Comparison of ENCODE assay signal across 24 cellular contexts in the genomic region with DNA sequence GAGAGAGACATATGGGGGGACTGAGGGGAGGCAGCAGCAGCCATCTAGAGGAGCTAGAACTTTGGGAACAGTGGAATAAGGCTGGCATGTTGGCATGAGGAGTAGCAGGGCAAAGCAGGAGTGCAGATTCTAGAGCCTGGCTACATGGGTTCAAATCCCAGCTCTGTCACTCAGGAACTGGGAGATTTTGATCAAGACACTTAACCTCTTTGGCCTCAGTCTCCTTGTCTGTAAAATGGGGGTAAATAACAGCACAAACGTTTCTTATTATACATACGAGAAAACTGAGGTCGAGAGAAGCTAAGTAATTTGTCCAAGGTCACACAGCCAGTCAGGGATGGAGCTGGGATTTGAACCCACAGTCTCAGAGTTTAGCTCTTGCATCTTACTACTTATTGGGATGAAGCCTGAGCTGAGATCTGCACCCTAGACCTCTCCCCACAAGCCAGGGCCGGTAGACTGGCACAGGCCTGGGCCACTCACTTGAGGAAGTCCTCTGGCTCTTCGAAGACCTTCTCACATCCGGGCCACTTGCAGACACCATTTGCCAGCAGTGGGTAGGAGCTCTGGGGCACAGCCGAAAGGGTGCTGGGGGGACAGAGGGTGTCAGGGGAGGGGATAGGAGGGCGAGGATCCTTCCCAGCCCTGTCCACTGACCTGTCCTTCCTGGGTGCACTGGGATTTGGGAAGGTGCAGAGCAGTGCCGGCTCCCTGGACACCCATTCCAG. TPM values are rescaled to one million over a fixed set of nuclear protein-coding genes. Genes with fewer than 3 reads are reported as not detected.
A peak's percentile ranks its signal among the peaks of the same experiment; 100 is the strongest.
DNase-seq lines count a peak whose midpoint lies in the region; ATAC-seq and TF ChIP-seq lines count a peak whose summit lies in the region.
"Had no signal": no experiment of that assay in that cellular context is flagged by ENCODE, and none has a peak within 500 bp of the region (broad histone marks: within the 10 kb centered on the region; RNA-seq: fewer than 3 reads in every experiment).

No MANE protein-coding gene starts in this region.

- peak overlapping the region in 2 of 4 donors; percentile 43 to 100 for H3K4me3 Mint-ChIP-seq in CD4-positive, CD25-positive, alpha-beta regulatory T cell
- no peak overlapping the region for H3K4me3 Mint-ChIP-seq in CD4-positive, alpha-beta T cell
- H3K4me3 Mint-ChIP-seq in T-helper 17 cell, result no peak overlapping the region
- H3K4me3 Mint-ChIP-seq in naive thymus-derived CD4-positive, alpha-beta T cell, result no peak overlapping the region
- no peak overlapping the region for H3K4me3 Mint-ChIP-seq in activated CD4-positive, alpha-beta T cell treated with anti-CD3 and anti-CD28 coated beads, Interleukin-2, amount 10 ng/mL, durations not matched to agents 24 days and 14 days
- H3K4me3 Mint-ChIP-seq: CD8-positive, alpha-beta T cell; H9; HFFc6 had no signal

- CTCF ChIA-PET in CD4-positive, alpha-beta T cell (lab: Charles Lee), result no interaction called here
- CTCF ChIA-PET in naive thymus-derived CD4-positive, alpha-beta T cell (lab: Charles Lee), result interaction anchor here (0.6 to 0.9 kb wide), 3 partner anchors 12 to 498 kb away, joined by 3 to 4 read pairs (median 3); no protein-coding TSS in a partner anchor

- DNase-seq in CD4-positive, CD25-positive, alpha-beta regulatory T cell, result peak in 1 of 3 donors; percentile 57
- DNase-seq in CD4-positive, alpha-beta T cell, result no peak
- no peak for DNase-seq in T-helper 17 cell
- DNase-seq in naive thymus-derived CD4-positive, alpha-beta T cell, result no peak
- DNase-seq in activated CD4-positive, alpha-beta T cell treated with anti-CD3 and anti-CD28 coated beads, Interleukin-2, amount 10 ng/mL, durations not matched to agents 24 days and 14 days, result no peak
- DNase-seq in GM10266 (ENCODE audit: extremely low spot score), result no peak
- no peak for DNase-seq in DMS53 (lab: John Stamatoyannopoulos, UW)
- DNase-seq: Calu3; CD8-positive, alpha-beta T cell; H9; HFFc6; NCI-H1105; NCI-H146; NCI-H2081; NCI-H2171; NCI-H345; NCI-H524 treated with DMSO at 0.1 percent for 48 hours; NCI-H82; SIG-M5; SK-N-SH had no signal

- peaks cover 0 to 72% (median 27%) of the 10 kb centered on the region in 4 donors for H3K4me1 Mint-ChIP-seq in CD4-positive, CD25-positive, alpha-beta regulatory T cell
- H3K4me1 Mint-ChIP-seq in CD4-positive, alpha-beta T cell (ENCODE audit: low read depth), result peaks cover 30% of the 10 kb centered on the region
- peaks cover 12% of the 10 kb centered on the region for H3K4me1 Mint-ChIP-seq in T-helper 17 cell
- H3K4me1 Mint-ChIP-seq in naive thymus-derived CD4-positive, alpha-beta T cell, result peaks cover 5 to 37% (median 32%) of the 10 kb centered on the region in 7 donors
- peaks cover 15% of the 10 kb centered on the region for H3K4me1 Mint-ChIP-seq in activated CD4-positive, alpha-beta T cell treated with anti-CD3 and anti-CD28 coated beads, Interleukin-2, amount 10 ng/mL, durations not matched to agents 24 days and 14 days

- no peak for TF ChIP-seq CTCF in CD4-positive, alpha-beta T cell (IDR thresholded peaks at IDR 0.05)
- TF ChIP-seq CTCF in GM10266 (IDR thresholded peaks at IDR 0.05; ENCODE audit: control insufficient read depth, insufficient read depth, low read depth, missing control alignments), result no peak

- no peak for ATAC-seq in CD4-positive, CD25-positive, alpha-beta regulatory T cell (ENCODE audit: low read depth in 2 of 2)
- ATAC-seq in CD4-positive, alpha-beta T cell (ENCODE audit: poor library complexity), result no peak
- no peak for ATAC-seq in T-helper 17 cell
- ATAC-seq in naive thymus-derived CD4-positive, alpha-beta T cell, result no peak
- ATAC-seq: GM12878 had no signal

- H3K27ac ChIP-seq in CD4-positive, CD25-positive, alpha-beta regulatory T cell (ENCODE audit: insufficient read depth, low read length, poor library complexity, severe bottlenecking), result peak overlapping the region; percentile 81
- peak overlapping the region; percentile 21 for H3K27ac ChIP-seq in CD4-positive, alpha-beta T cell (ENCODE audit: low read depth, low read length)
- H3K27ac ChIP-seq in naive thymus-derived CD4-positive, alpha-beta T cell (ENCODE audit: low read depth, low read length), result peak overlapping the region; percentile 52
- H3K27ac ChIP-seq: HL-60 had no signal

- peaks cover 39% of the 10 kb centered on the region for H3K36me3 ChIP-seq in CD4-positive, CD25-positive, alpha-beta regulatory T cell (ENCODE audit: control insufficient read depth, insufficient read depth, low read length)
- H3K36me3 ChIP-seq in naive thymus-derived CD4-positive, alpha-beta T cell (ENCODE audit: control insufficient read depth in 2 of 3, insufficient read depth in 3 of 3, low read length in 3 of 3), result no peaks in the 10 kb centered on the region

- H3K9me3 ChIP-seq in CD4-positive, CD25-positive, alpha-beta regulatory T cell (ENCODE audit: control insufficient read depth in 2 of 2, low read length in 2 of 2), result no peaks in the 10 kb centered on the region
- no peaks in the 10 kb centered on the region for H3K9me3 ChIP-seq in CD4-positive, alpha-beta T cell (ENCODE audit: control insufficient read depth, low read length)
- H3K9me3 ChIP-seq in T-helper 17 cell (ENCODE audit: control insufficient read depth, low read length, poor library complexity, severe bottlenecking), result no peaks in the 10 kb centered on the region
- no peaks in the 10 kb centered on the region for H3K9me3 ChIP-seq in naive thymus-derived CD4-positive, alpha-beta T cell (ENCODE audit: control insufficient read depth in 2 of 3, low read length in 3 of 3)
- H3K9me3 ChIP-seq: SK-N-SH had no signal

- intact Hi-C loops in CD4-positive, alpha-beta T cell (cut with DNase I, micrococcal nuclease), result no loop called here
- intact Hi-C loops in naive thymus-derived CD4-positive, alpha-beta T cell (cut with micrococcal nuclease), result no loop called here
- intact Hi-C loops in activated CD4-positive, alpha-beta T cell treated with anti-CD3 and anti-CD28 coated beads, Interleukin-2, amount 10 ng/mL, durations not matched to agents 24 days and 14 days (cut with micrococcal nuclease), result no loop called here

- no peaks in the 10 kb centered on the region for H3K27me3 ChIP-seq in CD4-positive, CD25-positive, alpha-beta regulatory T cell (ENCODE audit: control insufficient read depth, insufficient read depth, low read length)
- H3K27me3 ChIP-seq in CD4-positive, alpha-beta T cell (ENCODE audit: control insufficient read depth, insufficient read depth, low read length), result no peaks in the 10 kb centered on the region
- no peaks in the 10 kb centered on the region for H3K27me3 ChIP-seq in naive thymus-derived CD4-positive, alpha-beta T cell (ENCODE audit: control insufficient read depth in 2 of 2, insufficient read depth in 2 of 2, low read length in 2 of 2)

- H3K36me3 Mint-ChIP-seq in CD4-positive, CD25-positive, alpha-beta regulatory T cell, result peaks cover 32% of the 10 kb centered on the region
- peaks cover 5% of the 10 kb centered on the region for H3K36me3 Mint-ChIP-seq in CD4-positive, alpha-beta T cell (ENCODE audit: low read depth)
- H3K36me3 Mint-ChIP-seq in T-helper 17 cell (ENCODE audit: low read depth), result no peaks in the 10 kb centered on the region
- peaks cover 0 to 15% (median 0%) of the 10 kb centered on the region in 5 donors for H3K36me3 Mint-ChIP-seq in naive thymus-derived CD4-positive, alpha-beta T cell
- peaks cover 8% of the 10 kb centered on the region for H3K36me3 Mint-ChIP-seq in activated CD4-positive, alpha-beta T cell treated with anti-CD3 and anti-CD28 coated beads, Interleukin-2, amount 10 ng/mL, durations not matched to agents 24 days and 14 days (ENCODE audit: low read depth)

- no peak overlapping the region for H3K4me3 ChIP-seq in CD4-positive, CD25-positive, alpha-beta regulatory T cell (ENCODE audit: low read depth, low read length)
- no peak overlapping the region for H3K4me3 ChIP-seq in naive thymus-derived CD4-positive, alpha-beta T cell (ENCODE audit: low read length)
- H3K4me3 ChIP-seq: GM12878 had no signal

- H3K4me1 ChIP-seq in CD4-positive, CD25-positive, alpha-beta regulatory T cell (ENCODE audit: control insufficient read depth, insufficient read depth, low read length, poor library complexity, severe bottlenecking), result peaks cover 73% of the 10 kb centered on the region
- H3K4me1 ChIP-seq in naive thymus-derived CD4-positive, alpha-beta T cell (ENCODE audit: control insufficient read depth in 2 of 2, insufficient read depth in 2 of 2, low read length in 2 of 2), result peaks cover 15 to 38% of the 10 kb centered on the region in 2 donors

- POLR2A ChIA-PET in CD4-positive, alpha-beta T cell (lab: Charles Lee), result interaction anchor here (1.6 to 5.2 kb wide), 3 partner anchors 13 to 21 kb away, joined by 5 to 37 read pairs (median 10); partner anchors contain the start of genes CCDC22 and PPP1R3F
- POLR2A ChIA-PET in naive thymus-derived CD4-positive, alpha-beta T cell (lab: Charles Lee), result interaction anchor here (4.2 kb wide), 1 partner anchor 12 kb away, joined by 30 read pairs; the partner anchor contains the start of gene PPP1R3F

- peak overlapping the region; percentile 52 to 88 (median 85) for H3K27ac Mint-ChIP-seq in CD4-positive, CD25-positive, alpha-beta regulatory T cell
- peak overlapping the region; percentile 71 for H3K27ac Mint-ChIP-seq in CD4-positive, alpha-beta T cell
- H3K27ac Mint-ChIP-seq in T-helper 17 cell, result peak overlapping the region; percentile 77
- H3K27ac Mint-ChIP-seq in naive thymus-derived CD4-positive, alpha-beta T cell, result peak overlapping the region in 6 of 9 donors; percentile 18 to 67 (median 28)
- H3K27ac Mint-ChIP-seq in activated CD4-positive, alpha-beta T cell treated with anti-CD3 and anti-CD28 coated beads, Interleukin-2, amount 10 ng/mL, durations not matched to agents 24 days and 14 days, result no peak overlapping the region
- H3K27ac Mint-ChIP-seq: H9, HFFc6 had no signal

- no peaks in the 10 kb centered on the region for H3K27me3 Mint-ChIP-seq in CD4-positive, CD25-positive, alpha-beta regulatory T cell
- no peaks in the 10 kb centered on the region for H3K27me3 Mint-ChIP-seq in CD4-positive, alpha-beta T cell
- no peaks in the 10 kb centered on the region for H3K27me3 Mint-ChIP-seq in T-helper 17 cell
- H3K27me3 Mint-ChIP-seq in naive thymus-derived CD4-positive, alpha-beta T cell, result no peaks in the 10 kb centered on the region
- H3K27me3 Mint-ChIP-seq in activated CD4-positive, alpha-beta T cell treated with anti-CD3 and anti-CD28 coated beads, Interleukin-2, amount 10 ng/mL, durations not matched to agents 24 days and 14 days, result no peaks in the 10 kb centered on the region

- H3K9me3 Mint-ChIP-seq in CD4-positive, CD25-positive, alpha-beta regulatory T cell, result peaks cover 0 to 4% (median 0%) of the 10 kb centered on the region in 7 donors
- no peaks in the 10 kb centered on the region for H3K9me3 Mint-ChIP-seq in CD4-positive, alpha-beta T cell
- H3K9me3 Mint-ChIP-seq in naive thymus-derived CD4-positive, alpha-beta T cell, result no peaks in the 10 kb centered on the region
- H3K9me3 Mint-ChIP-seq in activated CD4-positive, alpha-beta T cell treated with anti-CD3 and anti-CD28 coated beads, Interleukin-2, amount 10 ng/mL, durations not matched to agents 24 days and 14 days, result no peaks in the 10 kb centered on the region
- H3K9me3 Mint-ChIP-seq: CD8-positive, alpha-beta T cell; HFFc6 had no signal

RNA-seq across cellular contexts. Expression of gene FOXP3, which starts 8.1 kb away (rescaled TPM):
- 198 TPM for total RNA-seq in CD4-positive, CD25-positive, alpha-beta regulatory T cell
- 100 to 1,000 TPM; 154 to 190 (median 172) TPM for polyA plus RNA-seq in CD4-positive, CD25-positive, alpha-beta regulatory T cell
- total RNA-seq in CD4-positive, alpha-beta T cell, result 1 to 10 TPM; 3.7 TPM
- total RNA-seq in T-helper 17 cell, result 10 to 100 TPM; 16.1 to 19.1 TPM
- total RNA-seq in naive thymus-derived CD4-positive, alpha-beta T cell, result 10 to 100 TPM in 1 of 5 experiments, 1 to 10 TPM in 2, under 1 TPM in 2; 0.50 to 25.3 (median 1.7) TPM
- under 1 TPM; 0.35 to 0.41 TPM for polyA plus RNA-seq in naive thymus-derived CD4-positive, alpha-beta T cell
- total RNA-seq in activated CD4-positive, alpha-beta T cell treated with anti-CD3 and anti-CD28 coated beads, Interleukin-2, amount 10 ng/mL, durations not matched to agents 24 days and 14 days, result 13.1 and 14.2 TPM in 2 replicates
- total RNA-seq: HT1080 had no signal

RNA-seq across cellular contexts. Expression of gene PPP1R3F, which starts 13.2 kb away (rescaled TPM):
- 19.4 TPM for total RNA-seq in CD4-positive, CD25-positive, alpha-beta regulatory T cell
- polyA plus RNA-seq in CD4-positive, CD25-positive, alpha-beta regulatory T cell, result 10 to 100 TPM; 11.8 to 28.0 (median 15.1) TPM
- total RNA-seq in CD4-positive, alpha-beta T cell, result 1 to 10 TPM; 8.5 to 9.1 TPM
- total RNA-seq in T-helper 17 cell, result 10 to 100 TPM in 1 of 2 donors, 1 to 10 TPM in 1; 8.3 to 10.8 TPM
- 10 to 100 TPM in 3 of 5 experiments, 1 to 10 TPM in 2; 8.9 to 16.3 (median 12.3) TPM for total RNA-seq in naive thymus-derived CD4-positive, alpha-beta T cell
- polyA plus RNA-seq in naive thymus-derived CD4-positive, alpha-beta T cell, result 1 to 10 TPM; 9.1 to 9.5 TPM
- 6.3 and 8.3 TPM in 2 replicates for total RNA-seq in activated CD4-positive, alpha-beta T cell treated with anti-CD3 and anti-CD28 coated beads, Interleukin-2, amount 10 ng/mL, durations not matched to agents 24 days and 14 days

RNA-seq across cellular contexts. Expression of gene CCDC22, which starts 21.2 kb away (rescaled TPM):
- total RNA-seq in CD4-positive, CD25-positive, alpha-beta regulatory T cell, result 18.3 TPM
- polyA plus RNA-seq in CD4-positive, CD25-positive, alpha-beta regulatory T cell, result 10 to 100 TPM; 18.8 to 34.6 (median 28.0) TPM
- 10 to 100 TPM; 12.7 to 15.8 TPM for total RNA-seq in CD4-positive, alpha-beta T cell
- 10 to 100 TPM; 18.2 to 22.8 TPM for total RNA-seq in T-helper 17 cell
- total RNA-seq in naive thymus-derived CD4-positive, alpha-beta T cell, result 10 to 100 TPM; 19.0 to 34.0 (median 27.6) TPM
- 10 to 100 TPM; 25.3 to 34.9 TPM for polyA plus RNA-seq in naive thymus-derived CD4-positive, alpha-beta T cell
- total RNA-seq in activated CD4-positive, alpha-beta T cell treated with anti-CD3 and anti-CD28 coated beads, Interleukin-2, amount 10 ng/mL, durations not matched to agents 24 days and 14 days, result 25.6 and 25.8 TPM in 2 replicates

RNA-seq across cellular contexts. Expression of gene CACNA1F, which starts 23.3 kb away (rescaled TPM):
- total RNA-seq in CD4-positive, CD25-positive, alpha-beta regulatory T cell, result 0.69 TPM
- polyA plus RNA-seq in CD4-positive, CD25-positive, alpha-beta regulatory T cell, result not detected
- total RNA-seq in CD4-positive, alpha-beta T cell, result 1 to 10 TPM; 1.1 to 1.2 TPM
- total RNA-seq in T-helper 17 cell, result under 1 TPM; 0.47 to 0.67 TPM
- total RNA-seq in naive thymus-derived CD4-positive, alpha-beta T cell, result 1 to 10 TPM in 4 of 5 experiments, under 1 TPM in 1; 0.58 to 2.2 (median 1.3) TPM
- under 1 TPM in 1 of 2 donors, not detected in 1; 0.12 TPM for polyA plus RNA-seq in naive thymus-derived CD4-positive, alpha-beta T cell
- 0.07 and 0.14 TPM in 2 replicates for total RNA-seq in activated CD4-positive, alpha-beta T cell treated with anti-CD3 and anti-CD28 coated beads, Interleukin-2, amount 10 ng/mL, durations not matched to agents 24 days and 14 days
- total RNA-seq: Calu3, HFFc6, HT1080 had no signal
- polyA plus RNA-seq: SK-N-SH had no signal

RNA-seq across cellular contexts. Expression of gene GAGE10, which starts 47.0 kb away (rescaled TPM):
- not detected for total RNA-seq in CD4-positive, CD25-positive, alpha-beta regulatory T cell
- polyA plus RNA-seq in CD4-positive, CD25-positive, alpha-beta regulatory T cell, result not detected
- total RNA-seq in CD4-positive, alpha-beta T cell, result not detected
- total RNA-seq in T-helper 17 cell, result not detected
- total RNA-seq in naive thymus-derived CD4-positive, alpha-beta T cell, result not detected
- polyA plus RNA-seq in naive thymus-derived CD4-positive, alpha-beta T cell, result not detected
- not detected in 2 replicates for total RNA-seq in activated CD4-positive, alpha-beta T cell treated with anti-CD3 and anti-CD28 coated beads, Interleukin-2, amount 10 ng/mL, durations not matched to agents 24 days and 14 days
- total RNA-seq: Calu3; CD8-positive, alpha-beta T cell; GM12878; H9; HFFc6; HT1080 had no signal
- polyA plus RNA-seq: BJ, GM12878, SK-N-SH had no signal

Comparison
In these comparisons a context has a peak if more than half of its experiments do, and no peak if none do; other contexts are left out.
1. H3K27ac ChIP-seq: peak in every context shown above with its lines; median percentile 81 in CD4-positive, CD25-positive, alpha-beta regulatory T cell; 52 in naive thymus-derived CD4-positive, alpha-beta T cell; 21 in CD4-positive, alpha-beta T cell.